ENCODE assay signal across 25 cellular contexts in genomic region chr1:176499671-176500070, GRCh38. TPM values are rescaled to one million over a fixed set of nuclear protein-coding genes. Genes with fewer than 3 reads are reported as not detected.
"Had no signal": no experiment of that assay in that cellular context is flagged by ENCODE, and none has a peak within 500 bp of the region (broad histone marks: within the 10 kb centered on the region; RNA-seq: fewer than 3 reads in every experiment).

No MANE protein-coding gene starts in this region.

- H3K4me3 Mint-ChIP-seq: natural killer cell treated with Interleukin-12 subunit alpha and Interleukin-12 subunit beta and Interleukin-15 and Interleukin-18, amount 100 ng/mL, for 72 hours; neural crest cell; stimulated activated memory B cell treated with anti-CD40 and anti-IgM and Interleukin-4, amounts not matched to agents 10 μg/mL and 1 μg/mL and 100 μg/mL, for 72 hours; stimulated activated naive CD8-positive, alpha-beta T cell treated with anti-CD3 and anti-CD28 coated beads, Interleukin-15, Interleukin-2, amounts not matched to agents 100 ng/mL and 50 ng/mL, for 24 hours had no signal

- H3K9ac ChIP-seq: parathyroid adenoma had no signal

- H3K4me1 ChIP-seq: esophagus muscularis mucosa, heart right ventricle, lower lobe of right lung, parathyroid adenoma, sigmoid colon, spleen, transverse colon had no signal

- H2AFZ ChIP-seq: parathyroid adenoma had no signal

- H3K27me3 Mint-ChIP-seq: natural killer cell treated with Interleukin-12 subunit alpha and Interleukin-12 subunit beta and Interleukin-15 and Interleukin-18, amount 100 ng/mL, for 72 hours; progenitor cell of endocrine pancreas; stimulated activated memory B cell treated with anti-CD40 and anti-IgM and Interleukin-4, amounts not matched to agents 10 μg/mL and 1 μg/mL and 100 μg/mL, for 72 hours had no signal

- H3K4me3 ChIP-seq: coronary artery, esophagus muscularis mucosa, heart right ventricle, lower lobe of right lung, sigmoid colon, skin epidermis, spleen, thoracic aorta, transverse colon had no signal

- FAIRE-seq: endothelial cell of umbilical vein had no signal

- H3K9me3 Mint-ChIP-seq: natural killer cell treated with Interleukin-12 subunit alpha and Interleukin-12 subunit beta and Interleukin-15 and Interleukin-18, amount 100 ng/mL, for 72 hours; neural crest cell; stimulated activated memory B cell treated with anti-CD40 and anti-IgM and Interleukin-4, amounts not matched to agents 10 μg/mL and 1 μg/mL and 100 μg/mL, for 72 hours; stimulated activated naive CD8-positive, alpha-beta T cell treated with anti-CD3 and anti-CD28 coated beads, Interleukin-15, Interleukin-2, amounts not matched to agents 100 ng/mL and 50 ng/mL, for 24 hours had no signal

- H3K79me2 ChIP-seq: parathyroid adenoma had no signal

- H3K27me3 ChIP-seq: esophagus muscularis mucosa, heart right ventricle, sigmoid colon, spleen, transverse colon had no signal

- H3K36me3 ChIP-seq: esophagus muscularis mucosa, heart right ventricle, lower lobe of right lung, sigmoid colon, spleen, thoracic aorta, transverse colon had no signal

- ATAC-seq: heart right ventricle; left colon; left ventricle myocardium superior; lower lobe of right lung; natural killer cell treated with Interleukin-12 subunit alpha and Interleukin-12 subunit beta and Interleukin-15 and Interleukin-18, amount 100 ng/mL, for 72 hours; right cardiac atrium; stimulated activated memory B cell treated with anti-CD40 and anti-IgM and Interleukin-4, amounts not matched to agents 10 μg/mL and 1 μg/mL and 100 μg/mL, for 72 hours had no signal

- H3K4me1 Mint-ChIP-seq: neural crest cell; stimulated activated memory B cell treated with anti-CD40 and anti-IgM and Interleukin-4, amounts not matched to agents 10 μg/mL and 1 μg/mL and 100 μg/mL, for 72 hours had no signal

- H3K27ac Mint-ChIP-seq: natural killer cell treated with Interleukin-12 subunit alpha and Interleukin-12 subunit beta and Interleukin-15 and Interleukin-18, amount 100 ng/mL, for 72 hours; progenitor cell of endocrine pancreas; stimulated activated memory B cell treated with anti-CD40 and anti-IgM and Interleukin-4, amounts not matched to agents 10 μg/mL and 1 μg/mL and 100 μg/mL, for 72 hours; stimulated activated naive CD8-positive, alpha-beta T cell treated with anti-CD3 and anti-CD28 coated beads, Interleukin-15, Interleukin-2, amounts not matched to agents 100 ng/mL and 50 ng/mL, for 24 hours had no signal

- DNase-seq: dermis blood vessel endothelial cell; effector memory CD4-positive, alpha-beta T cell; foreskin melanocyte; glutamatergic neuron; heart right ventricle; hippocampal formation; left colon; left ventricle myocardium superior; lower lobe of right lung; right cardiac atrium; sigmoid colon; spleen; stimulated activated CD4-positive, alpha-beta T cell treated with anti-CD3 and anti-CD28 coated beads, Interleukin-4, amount 100 ng/mL, for 4 hours; transverse colon had no signal

- H3K27ac ChIP-seq: coronary artery, esophagus muscularis mucosa, heart right ventricle, lower lobe of right lung, parathyroid adenoma, sigmoid colon, skin epidermis, spleen, thoracic aorta, transverse colon had no signal

- H3K36me3 Mint-ChIP-seq: natural killer cell treated with Interleukin-12 subunit alpha and Interleukin-12 subunit beta and Interleukin-15 and Interleukin-18, amount 100 ng/mL, for 72 hours; stimulated activated memory B cell treated with anti-CD40 and anti-IgM and Interleukin-4, amounts not matched to agents 10 μg/mL and 1 μg/mL and 100 μg/mL, for 72 hours had no signal

- H3K9me3 ChIP-seq: esophagus muscularis mucosa, heart right ventricle, lower lobe of right lung, sigmoid colon, spleen, thoracic aorta, transverse colon had no signal

RNA-seq across cellular contexts. Expression of gene PAPPA2, which starts 36.7 kb away (rescaled TPM):
- total RNA-seq: endothelial cell of umbilical vein had no signal
- polyA plus RNA-seq: endothelial cell of umbilical vein had no signal
